Comparison of ENCODE assay signal across 21 cellular contexts in genomic region chr10:13672505-13672904, GRCh38.
A peak's percentile ranks its signal among the peaks of the same experiment; 100 is the strongest.
DNase-seq lines count a peak whose midpoint lies in the region; ATAC-seq and TF ChIP-seq lines count a peak whose summit lies in the region.
"Had no signal": no experiment of that assay in that cellular context is flagged by ENCODE, and none has a peak within 500 bp of the region (broad histone marks: within the 10 kb centered on the region; RNA-seq: fewer than 3 reads in every experiment).

No MANE protein-coding gene starts in this region.

- H3K27me3 Mint-ChIP-seq in HFFc6 (ENCODE audit: insufficient read depth): peaks cover 6% of the 10 kb centered on the region

- peaks cover 75% of the 10 kb centered on the region for H3K36me3 Mint-ChIP-seq in HFFc6 (ENCODE audit: low read depth)

- no peak overlapping the region for H2BK120ac ChIP-seq in trophoblast cell (ENCODE audit: insufficient read depth, low read length, poor library complexity)

- no peak for TF ChIP-seq CTCF in HFFc6 (IDR thresholded peaks at IDR 0.05)
- no peak for TF ChIP-seq CTCF in hepatocyte (IDR thresholded peaks at IDR 0.05; ENCODE audit: poor library complexity)
- TF ChIP-seq CTCF in parathyroid adenoma (IDR thresholded peaks at IDR 0.05): no peak

- H3K36me3 ChIP-seq in hepatocyte (replicated peaks; ENCODE audit: insufficient read depth, low read depth) (no peaks in the 10 kb centered on the region), parathyroid adenoma (ENCODE audit: control insufficient read depth, insufficient read depth, low read length) (no peaks in the 10 kb centered on the region), trophoblast cell (ENCODE audit: control insufficient read depth in 1 of 2, insufficient read depth in 2 of 2, low read length in 2 of 2) (peaks cover 32 to 38% of the 10 kb centered on the region in 2 experiments)
- H3K36me3 ChIP-seq: cardiac muscle cell had no signal

- H3K79me1 ChIP-seq in trophoblast cell (ENCODE audit: low read length): peaks cover 10% of the 10 kb centered on the region

- H3K4me3 ChIP-seq in hepatocyte: no peak overlapping the region
- H3K4me3 ChIP-seq in parathyroid adenoma (ENCODE audit: low read depth, low read length): peak overlapping the region; percentile 13
- H3K4me3 ChIP-seq in trophoblast cell (ENCODE audit: low read depth, low read length): no peak overlapping the region
- H3K4me3 ChIP-seq: cardiac muscle cell, gastroesophageal sphincter, pancreas, Peyer's patch, tibial nerve had no signal

- no peak overlapping the region for H4K12ac ChIP-seq in trophoblast cell (ENCODE audit: low read depth, low read length)

- peak overlapping the region; percentile 32; the same call in 1 of the 2 replicates for H3K27ac Mint-ChIP-seq in HFFc6

- 48% methylated on average over 7 of the region's 7 CpGs for WGBS in hepatocyte (ENCODE audit: low lambda C conversion rate, missing lambda C conversion rate)
- WGBS in trophoblast cell (ENCODE audit: extremely low coverage, insufficient coverage, insufficient read length): no CpG with 5 or more reads among the region's 7 CpGs

- H2AFZ ChIP-seq in hepatocyte: no peak overlapping the region
- no peak overlapping the region for H2AFZ ChIP-seq in parathyroid adenoma
- no peak overlapping the region for H2AFZ ChIP-seq in trophoblast cell (ENCODE audit: insufficient read depth, low read length, poor library complexity)

- no peak overlapping the region for H4K8ac ChIP-seq in trophoblast cell (ENCODE audit: low read depth, low read length)

- peak overlapping the region; percentile 67 for H3K27ac ChIP-seq in hepatocyte
- H3K27ac ChIP-seq in parathyroid adenoma: no peak overlapping the region
- H3K27ac ChIP-seq in trophoblast cell (ENCODE audit: low read depth, low read length): no peak overlapping the region
- H3K27ac ChIP-seq: cardiac muscle cell, gastroesophageal sphincter, pancreas, Peyer's patch had no signal

- no peaks in the 10 kb centered on the region for H3K9me3 Mint-ChIP-seq in HFFc6

- H2BK12ac ChIP-seq in trophoblast cell (ENCODE audit: low read length): no peak overlapping the region

- peaks cover 10% of the 10 kb centered on the region; the same call in 1 of the 2 replicates for H3K4me1 Mint-ChIP-seq in HFFc6 (ENCODE audit: low read depth)

- H4K91ac ChIP-seq in trophoblast cell (ENCODE audit: low read depth, low read length): no peak overlapping the region

- no peak overlapping the region for H2AK5ac ChIP-seq in trophoblast cell (ENCODE audit: low read length)

- H3K4ac ChIP-seq in trophoblast cell (ENCODE audit: low read depth, low read length): no peak overlapping the region

- ATAC-seq in GM18868 (IDR thresholded peaks at IDR 0.05; ENCODE audit: unreplicated experiment): no peak
- ATAC-seq: gastroesophageal sphincter; pancreas; stimulated activated naive CD8-positive, alpha-beta T cell treated with anti-CD3 and anti-CD28 coated beads, Interleukin-15, Interleukin-2, amounts not matched to agents 100 U/mL and 50 U/mL, for 24 hours had no signal

- no peaks in the 10 kb centered on the region for H3K9me3 ChIP-seq in hepatocyte (ENCODE audit: low read depth)
- no peaks in the 10 kb centered on the region for H3K9me3 ChIP-seq in parathyroid adenoma (ENCODE audit: control insufficient read depth, low read length)
- H3K9me3 ChIP-seq in trophoblast cell (ENCODE audit: insufficient read depth, low read depth, low read length): no peaks in the 10 kb centered on the region
- H3K9me3 ChIP-seq: gastroesophageal sphincter, pancreas, Peyer's patch, tibial nerve had no signal

- H3K4me3 Mint-ChIP-seq in HFFc6: no peak overlapping the region

- H3K23ac ChIP-seq in trophoblast cell (ENCODE audit: low read length): no peak overlapping the region

- H3K4me1 ChIP-seq in hepatocyte (ENCODE audit: insufficient read depth) (peaks cover 22% of the 10 kb centered on the region), parathyroid adenoma (no peaks in the 10 kb centered on the region), trophoblast cell (ENCODE audit: control insufficient read depth in 1 of 2, insufficient read depth in 2 of 2, low read length in 2 of 2) (peaks cover 12 to 22% of the 10 kb centered on the region in 2 experiments)
- H3K4me1 ChIP-seq: gastroesophageal sphincter, pancreas, Peyer's patch had no signal

- H3K79me2 ChIP-seq in hepatocyte: no peaks in the 10 kb centered on the region
- no peaks in the 10 kb centered on the region for H3K79me2 ChIP-seq in parathyroid adenoma
- H3K79me2 ChIP-seq in trophoblast cell (ENCODE audit: control insufficient read depth, insufficient read depth, low read length, poor library complexity): peaks cover 3% of the 10 kb centered on the region

- H3K4me2 ChIP-seq in hepatocyte (peak overlapping the region; percentile 2), parathyroid adenoma (ENCODE audit: low read length) (peak overlapping the region; percentile 20), trophoblast cell (ENCODE audit: low read length) (no peak overlapping the region)

- H3K9ac ChIP-seq in parathyroid adenoma: no peak overlapping the region
- no peak overlapping the region for H3K9ac ChIP-seq in trophoblast cell (ENCODE audit: low read length)

- no peaks in the 10 kb centered on the region for H3K9me2 ChIP-seq in hepatocyte (replicated peaks; ENCODE audit: insufficient read depth)

- no peak overlapping the region for H3K18ac ChIP-seq in trophoblast cell (ENCODE audit: low read length)

- no peaks in the 10 kb centered on the region for H4K20me1 ChIP-seq in hepatocyte (ENCODE audit: insufficient read depth, poor library complexity, severe bottlenecking)

- DNase-seq in HFFc6 (no peak), NCI-H524 treated with DMSO at 0.1 percent for 48 hours (lab: John Stamatoyannopoulos, UW) (peak; percentile 55), hepatocyte (ENCODE audit: low spot score) (no peak), dermis blood vessel endothelial cell (no peak), trophoblast cell (no peak)
- no peak for DNase-seq in effector CD4-positive, alpha-beta T cell
- DNase-seq: activated effector memory CD4-positive, alpha-beta T cell treated with Interleukin-2 at 50 U/mL for 16 hours; EL; erythroblast; GOT3; Kasumi-1; NCI-H2107; stimulated activated CD4-positive, alpha-beta T cell treated with anti-CD3 and anti-CD28 coated beads, Interleukin-1b, Interleukin-23, amount 100 ng/mL, for 48 hours; stimulated activated naive CD8-positive, alpha-beta T cell treated with anti-CD3 and anti-CD28 coated beads, Interleukin-15, Interleukin-2, amounts not matched to agents 100 U/mL and 50 U/mL, for 24 hours had no signal

- H3K27me3 ChIP-seq in hepatocyte (no peaks in the 10 kb centered on the region), parathyroid adenoma (ENCODE audit: control insufficient read depth, insufficient read depth, low read length) (no peaks in the 10 kb centered on the region), trophoblast cell (ENCODE audit: insufficient read depth, low read length) (no peaks in the 10 kb centered on the region)
- H3K27me3 ChIP-seq: cardiac muscle cell, gastroesophageal sphincter, pancreas, Peyer's patch, tibial nerve had no signal

- H3K14ac ChIP-seq in trophoblast cell (ENCODE audit: low read length): no peak overlapping the region

- H2BK5ac ChIP-seq in trophoblast cell (ENCODE audit: low read depth, low read length, poor library complexity): no peak overlapping the region
